Comparison of ENCODE assay signal across 7 cellular contexts in genomic region chr12:7584137-7584536, GRCh38.
DNase-seq lines count a peak whose midpoint lies in the region; ATAC-seq and TF ChIP-seq lines count a peak whose summit lies in the region.
"Not testable (repeated sequence)": the region's sequence is repeated elsewhere in the genome, so short reads cannot be mapped to it uniquely, and the experiment has no call there.

No MANE protein-coding gene starts in this region.

- H3K9me3 Mint-ChIP-seq in activated naive CD4-positive, alpha-beta T cell treated with anti-CD3 and anti-CD28 coated beads for 36 hours, result not testable (repeated sequence)

- H3K27ac Mint-ChIP-seq in activated naive CD4-positive, alpha-beta T cell treated with anti-CD3 and anti-CD28 coated beads for 36 hours, result not testable (repeated sequence)

- H4K20me1 ChIP-seq in Karpas-422 (ENCODE audit: insufficient read depth, low read depth, low read length), result not testable (repeated sequence)

- H3K9me2 ChIP-seq in Karpas-422 (replicated peaks; ENCODE audit: insufficient read depth, low read length), result not testable (repeated sequence)

- peak; percentile 78 for ATAC-seq in left lung

- H3K4me2 ChIP-seq in Karpas-422 (ENCODE audit: low read depth, low read length, poor library complexity, severe bottlenecking), result not testable (repeated sequence)

- H3K9ac ChIP-seq in Karpas-422 (ENCODE audit: low read length), result not testable (repeated sequence)

- H3K4me1 ChIP-seq in Karpas-422 (ENCODE audit: low read length); left lung: not testable (repeated sequence)

- H3K27ac ChIP-seq in Karpas-422 (ENCODE audit: low read length), result not testable (repeated sequence)
- peak overlapping the region in 1 of 2 donors; percentile 63 for H3K27ac ChIP-seq in left lung

- TF ChIP-seq CTCF in fibroblast of mammary gland (conservative IDR thresholded peaks at IDR 0.05; ENCODE audit: control insufficient read depth, insufficient read depth, low read depth, low read length); left lung (IDR thresholded peaks at IDR 0.05): not testable (repeated sequence)

- intact Hi-C loops in activated naive CD4-positive, alpha-beta T cell treated with anti-CD3 and anti-CD28 coated beads for 36 hours (cut with micrococcal nuclease); left lung (cut with DNase I): not testable (repeated sequence)

- H3K4me3 ChIP-seq in Karpas-422 (ENCODE audit: low read length); fibroblast of mammary gland (ENCODE audit: control insufficient read depth, low read depth, low read length); left lung: not testable (repeated sequence)

- H3K36me3 Mint-ChIP-seq in activated naive CD4-positive, alpha-beta T cell treated with anti-CD3 and anti-CD28 coated beads for 36 hours (ENCODE audit: low read depth), result not testable (repeated sequence)

- CTCF ChIA-PET in activated naive CD4-positive, alpha-beta T cell treated with anti-CD3 and anti-CD28 coated beads for 36 hours (lab: Charles Lee), result interaction anchor here (2.9 kb wide), 1 partner anchor 54 kb away, joined by 8 read pairs; no protein-coding TSS in a partner anchor

- H3K4me1 Mint-ChIP-seq in activated naive CD4-positive, alpha-beta T cell treated with anti-CD3 and anti-CD28 coated beads for 36 hours (ENCODE audit: low read depth), result not testable (repeated sequence)

- H2AFZ ChIP-seq in Karpas-422 (ENCODE audit: low read length), result not testable (repeated sequence)

- not testable (repeated sequence) for H3K27me3 ChIP-seq in Karpas-422 (ENCODE audit: low read length); left lung

- not testable (repeated sequence) for H3K79me2 ChIP-seq in Karpas-422 (ENCODE audit: low read length)

- H3K4me3 Mint-ChIP-seq in activated naive CD4-positive, alpha-beta T cell treated with anti-CD3 and anti-CD28 coated beads for 36 hours, result not testable (repeated sequence)

- DNase-seq in DMS53 (lab: John Stamatoyannopoulos, UW), result peak; percentile 90
- peak; percentile 22 for DNase-seq in Karpas-422
- peak; percentile 88 for DNase-seq in SW480 (ENCODE audit: low spot score)
- DNase-seq in activated naive CD4-positive, alpha-beta T cell treated with anti-CD3 and anti-CD28 coated beads for 36 hours, result peak; percentile 55
- DNase-seq in fibroblast of mammary gland (ENCODE audit: low read depth), result peak; percentile 60
- DNase-seq in left lung, result peak in 1 of 2 donors; percentile 54
- peak; percentile 13 to 19 for DNase-seq in stimulated activated CD4-positive, alpha-beta T cell treated with anti-CD3 and anti-CD28 coated beads, Interleukin-15, amount 100 ng/mL, for 48 hours (ENCODE audit: low read depth in 2 of 2)

- not testable (repeated sequence) for H3K9me3 ChIP-seq in Karpas-422 (ENCODE audit: low read length); left lung

- peaks cover 18% of the 10 kb centered on the region for H3K27me3 Mint-ChIP-seq in activated naive CD4-positive, alpha-beta T cell treated with anti-CD3 and anti-CD28 coated beads for 36 hours (ENCODE audit: low read depth)

- H3K36me3 ChIP-seq in Karpas-422 (ENCODE audit: insufficient read depth, low read length); left lung: not testable (repeated sequence)
